In the genomic region with DNA sequence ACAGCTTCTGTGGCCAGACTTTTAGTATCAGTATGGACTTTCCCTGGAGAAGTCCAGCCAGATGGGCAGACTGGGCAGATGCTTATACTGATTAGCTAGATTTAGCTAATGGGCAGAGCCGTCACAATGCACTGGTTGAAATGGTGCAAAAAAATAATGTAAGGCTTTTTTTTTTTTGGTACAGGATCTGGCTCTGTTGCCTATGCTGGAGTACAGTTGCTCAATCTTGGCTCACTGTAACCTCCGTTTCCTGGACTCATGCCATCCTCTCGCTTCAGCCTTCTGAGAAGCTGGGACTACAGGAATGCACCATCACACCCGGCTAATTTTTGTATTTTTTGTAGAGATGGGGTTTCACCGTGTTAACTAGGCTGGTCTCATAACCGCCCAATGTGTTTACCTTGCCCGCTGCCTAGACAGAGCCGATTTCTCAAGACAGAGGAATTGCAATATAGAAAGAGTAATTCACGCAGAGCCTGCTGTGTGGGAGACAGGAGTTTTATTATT, we compare ENCODE assay signal across 8 cellular contexts. TPM values are rescaled to one million over a fixed set of nuclear protein-coding genes. Genes with fewer than 3 reads are reported as not detected.
DNase-seq lines count a peak whose midpoint lies in the region; ATAC-seq and TF ChIP-seq lines count a peak whose summit lies in the region.

No MANE protein-coding gene starts in this region.

- peak; percentile 36 for DNase-seq in amniotic stem cell (lab: John Stamatoyannopoulos, UW)
- DNase-seq in inferior parietal cortex (ENCODE audit: extremely low spot score), result peak; percentile 32
- DNase-seq in suprapubic skin (ENCODE audit: low spot score in 2 of 2), result peak; percentile 85 to 89
- DNase-seq in activated naive CD4-positive, alpha-beta T cell treated with anti-CD3 and anti-CD28 coated beads, Interleukin-2, amount 50 U/mL, for 16 hours, result no peak

- peak overlapping the region; percentile 92 for H3K27ac ChIP-seq in suprapubic skin

- H3K4me1 ChIP-seq in suprapubic skin, result peaks cover 47% of the 10 kb centered on the region

- WGBS in suprapubic skin, result 16% methylated on average over 9 of the region's 9 CpGs

- H3K9me3 ChIP-seq in suprapubic skin, result no peaks in the 10 kb centered on the region

- TF ChIP-seq RAD21 in Ishikawa (IDR thresholded peaks at IDR 0.05; ENCODE audit: low read depth), result no peak

- TF ChIP-seq EP300 in Ishikawa (IDR thresholded peaks at IDR 0.05; ENCODE audit: borderline replicate concordance) (no peak), suprapubic skin (IDR thresholded peaks at IDR 0.05) (no peak)

- no peak for TF ChIP-seq CTCF in suprapubic skin (IDR thresholded peaks at IDR 0.05)

- H3K27me3 ChIP-seq in suprapubic skin, result no peaks in the 10 kb centered on the region

- ATAC-seq in GM18519 (IDR thresholded peaks at IDR 0.05; ENCODE audit: low FRiP score, unreplicated experiment) (no peak), HG03159 (IDR thresholded peaks at IDR 0.05; ENCODE audit: unreplicated experiment) (no peak), HG03045 (IDR thresholded peaks at IDR 0.05; ENCODE audit: unreplicated experiment) (no peak)

- no peaks in the 10 kb centered on the region for H3K36me3 ChIP-seq in suprapubic skin

- TF ChIP-seq POLR2A in suprapubic skin (IDR thresholded peaks at IDR 0.05), result no peak

- peak overlapping the region; percentile 8 for H3K4me3 ChIP-seq in suprapubic skin

TF ChIP-seq in Ishikawa, 13 proteins besides CTCF, POLR2A, EP300 and RAD21:
- TF ChIP-seq NFIC (IDR thresholded peaks at IDR 0.05) (peak; percentile 60), TAF1 (IDR thresholded peaks at IDR 0.05; ENCODE audit: low read depth) (no peak), CEBPB (IDR thresholded peaks at IDR 0.05) (peak; percentile 90)

RNA-seq across cellular contexts. Expression of a gene that starts 16.4 kb away (rescaled TPM):
- total RNA-seq in suprapubic skin, result 10 to 100 TPM in 2 of 4 donors, 1 to 10 TPM in 2; 3.2 to 19.5 (median 9.8) TPM

RNA-seq across cellular contexts. Expression of a gene that starts 35.6 kb away (rescaled TPM):
- 100 to 1,000 TPM in 1 of 4 donors, 10 to 100 TPM in 3; 35.9 to 102 (median 48.6) TPM for total RNA-seq in suprapubic skin

RNA-seq across cellular contexts. Expression of a gene that starts 42.7 kb away (rescaled TPM):
- 100 to 1,000 TPM; 119 to 185 (median 159) TPM for total RNA-seq in suprapubic skin

RNA-seq across cellular contexts. Expression of a gene that starts 44.7 kb away (rescaled TPM):
- total RNA-seq in suprapubic skin, result 10 to 100 TPM; 13.5 to 30.4 (median 14.0) TPM

RNA-seq across cellular contexts. Expression of a gene that starts 52.4 kb away (rescaled TPM):
- 10 to 100 TPM; 35.6 to 53.2 (median 42.5) TPM for total RNA-seq in suprapubic skin
